In genomic region chr1:212432706-212433576, GRCh38 we compare ENCODE assay signal across 1 cellular context.
A peak's percentile ranks its signal among the peaks of the same experiment; 100 is the strongest.
TF ChIP-seq lines count a peak whose summit lies in the region.

Gene NENF (plus strand): TSS chr1:212432920. CDS start chr1:212432944, 24 bp downstream.

TF ChIP-seq in HEK293, 187 proteins besides CTCF, POLR2A, EP300 and RAD21 (continued from another document and continues in another):
- no peak for TF ChIP-seq ZSCAN30 (tag by site-specific recombination; IDR thresholded peaks at IDR 0.05)
- peak; percentile 32; the same call in 1 of the 2 replicates for TF ChIP-seq PATZ1 (tag by site-specific recombination; IDR thresholded peaks at IDR 0.05)
- TF ChIP-seq ZNF621 (tag by site-specific recombination; IDR thresholded peaks at IDR 0.05): no peak
- TF ChIP-seq MYNN (tag by site-specific recombination; IDR thresholded peaks at IDR 0.05; ENCODE audit: borderline replicate concordance): no peak
- no peak for TF ChIP-seq GLI2 (tag by site-specific recombination; IDR thresholded peaks at IDR 0.05; ENCODE audit: borderline replicate concordance, low read depth)
- no peak for TF ChIP-seq ZBTB6 (tag by site-specific recombination; IDR thresholded peaks at IDR 0.05)
- TF ChIP-seq ZNF423 (tag by site-specific recombination; IDR thresholded peaks at IDR 0.05): peak; percentile 91
- TF ChIP-seq REST (tag by site-specific recombination; IDR thresholded peaks at IDR 0.05): peak; percentile 39; the same call in 1 of the 2 replicates
- TF ChIP-seq ZNF175 (tag by site-specific recombination; IDR thresholded peaks at IDR 0.05): no peak
- TF ChIP-seq ZNF626 (tag by site-specific recombination; IDR thresholded peaks at IDR 0.05): peak; percentile 21; the same call in 1 of the 2 replicates
- TF ChIP-seq ZNF16 (tag by site-specific recombination; IDR thresholded peaks at IDR 0.05; ENCODE audit: low read depth): no peak
- no peak for TF ChIP-seq ZNF112 (tag by site-specific recombination; IDR thresholded peaks at IDR 0.05)
- TF ChIP-seq ZNF530 (tag by site-specific recombination; IDR thresholded peaks at IDR 0.05; ENCODE audit: low read depth): no peak
- no peak for TF ChIP-seq YY1 (tag by site-specific recombination; IDR thresholded peaks at IDR 0.05)
- no peak for TF ChIP-seq ZNF302 (tag by site-specific recombination; IDR thresholded peaks at IDR 0.05; ENCODE audit: low read depth)
- peak; percentile 59; the same call in 1 of the 2 replicates for TF ChIP-seq ZBTB48 (tag by site-specific recombination; IDR thresholded peaks at IDR 0.05)
- TF ChIP-seq ZNF571 (tag by site-specific recombination; IDR thresholded peaks at IDR 0.05): no peak
- no peak for TF ChIP-seq ZNF133 (tag by site-specific recombination; IDR thresholded peaks at IDR 0.05)
- TF ChIP-seq ZNF548 (tag by site-specific recombination; IDR thresholded peaks at IDR 0.05): no peak
- TF ChIP-seq PRDM4 (tag by site-specific recombination; IDR thresholded peaks at IDR 0.05): no peak
- TF ChIP-seq KLF10 (tag by site-specific recombination; IDR thresholded peaks at IDR 0.05): peak; percentile 73
- TF ChIP-seq ZNF791 (tag by site-specific recombination; IDR thresholded peaks at IDR 0.05): no peak
- no peak for TF ChIP-seq GFI1B (tag by site-specific recombination; IDR thresholded peaks at IDR 0.05)
- peak; percentile 16; the same call in 1 of the 2 replicates for TF ChIP-seq ZNF561 (tag by site-specific recombination; IDR thresholded peaks at IDR 0.05; ENCODE audit: borderline replicate concordance)
- 0 out of 2 replicates have a peak, but pooled peaks have one; percentile 28 for TF ChIP-seq ZNF76 (tag by site-specific recombination; IDR thresholded peaks at IDR 0.05; ENCODE audit: borderline replicate concordance, low read depth)
- no peak for TF ChIP-seq SCRT2 (tag by site-specific recombination; IDR thresholded peaks at IDR 0.05)
- TF ChIP-seq ZNF558 (tag by site-specific recombination; IDR thresholded peaks at IDR 0.05): no peak
- no peak for TF ChIP-seq ZNF24 (tag by site-specific recombination; IDR thresholded peaks at IDR 0.05)
- TF ChIP-seq ZNF580 (tag by site-specific recombination; IDR thresholded peaks at IDR 0.05): no peak
- TF ChIP-seq ZNF48 (tag by site-specific recombination; IDR thresholded peaks at IDR 0.05): no peak
- TF ChIP-seq ZBTB11 (tag by site-specific recombination; conservative IDR thresholded peaks at IDR 0.05; ENCODE audit: low read depth): no peak
- TF ChIP-seq ZNF585B (tag by site-specific recombination; IDR thresholded peaks at IDR 0.05): no peak
- TF ChIP-seq ZNF26 (tag by site-specific recombination; IDR thresholded peaks at IDR 0.05): no peak
- no peak for TF ChIP-seq ZNF521 (tag by site-specific recombination; IDR thresholded peaks at IDR 0.05)
- no peak for TF ChIP-seq RBAK (tag by site-specific recombination; IDR thresholded peaks at IDR 0.05)
- TF ChIP-seq SP3 (tag by site-specific recombination; IDR thresholded peaks at IDR 0.05): peak; percentile 72
- TF ChIP-seq ZNF610 (tag by site-specific recombination; IDR thresholded peaks at IDR 0.05; ENCODE audit: borderline replicate concordance): no peak
- TF ChIP-seq ZNF777 (tag by site-specific recombination; IDR thresholded peaks at IDR 0.05; ENCODE audit: borderline replicate concordance): no peak
- peak; percentile 63 for TF ChIP-seq ZBTB26 (tag by site-specific recombination; optimal IDR thresholded peaks at IDR 0.05)
- TF ChIP-seq OSR2 (tag by site-specific recombination; IDR thresholded peaks at IDR 0.05): no peak
- TF ChIP-seq ZNF704 (tag by site-specific recombination; IDR thresholded peaks at IDR 0.05): no peak
- TF ChIP-seq ZBTB20 (tag by site-specific recombination; IDR thresholded peaks at IDR 0.05): peak; percentile 74; the same call in 1 of the 2 replicates
- no peak for TF ChIP-seq ZNF629 (tag by site-specific recombination; IDR thresholded peaks at IDR 0.05)
- TF ChIP-seq ZNF311 (tag by site-specific recombination; IDR thresholded peaks at IDR 0.05; ENCODE audit: borderline replicate concordance): no peak
- TF ChIP-seq ZFP69B (tag by site-specific recombination; IDR thresholded peaks at IDR 0.05): no peak
- no peak for TF ChIP-seq PBX3 (CRISPR knock-in tag; IDR thresholded peaks at IDR 0.05)
